In the genomic region with DNA sequence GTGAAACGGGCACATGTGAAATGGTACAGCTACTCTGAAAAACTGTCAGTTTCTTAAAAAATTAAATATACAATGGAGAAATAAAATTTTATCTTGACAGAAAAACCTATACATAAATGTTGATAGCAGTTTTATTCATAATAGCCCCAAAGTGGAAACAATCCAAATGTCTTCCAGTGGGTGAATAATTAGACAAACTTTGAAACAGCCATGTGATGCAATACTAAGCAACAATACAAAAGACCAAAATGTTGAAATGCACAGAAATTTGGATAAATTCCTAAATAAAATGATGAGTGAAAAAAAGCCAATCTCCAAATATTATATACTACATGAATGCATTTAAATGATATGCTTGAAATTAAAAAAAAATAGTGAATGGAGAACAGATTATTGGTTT, we compare ENCODE assay signal across 24 cellular contexts.
"Had no signal": no experiment of that assay in that cellular context is flagged by ENCODE, and none has a peak within 500 bp of the region (broad histone marks: within the 10 kb centered on the region; RNA-seq: fewer than 3 reads in every experiment).

No MANE protein-coding gene starts in this region.

- H3K27me3 ChIP-seq: gastroesophageal sphincter had no signal

- H3K4me3 Mint-ChIP-seq: activated CD4-positive, alpha-beta memory T cell treated with anti-CD3 and anti-CD28 coated beads, Interleukin-2, amount 10 ng/mL, durations not matched to agents 7 days and 5 days; activated CD4-positive, alpha-beta T cell treated with anti-CD3 and anti-CD28 coated beads, Interleukin-2, amount 10 ng/mL, durations not matched to agents 24 days and 14 days; activated CD8-positive, alpha-beta memory T cell treated with anti-CD3 and anti-CD28 coated beads, Interleukin-2, amount 10 ng/mL, durations not matched to agents 7 days and 5 days; activated naive CD8-positive, alpha-beta T cell treated with anti-CD3 and anti-CD28 coated beads, Interleukin-2, amount 50 U/mL, for 24 hours; activated T-helper 1 cell treated with anti-CD3 and anti-CD28 coated beads, Interleukin-12 subunit alpha, Interleukin-12 subunit beta, Interleukin-2, Interleukin-4 antibody, amounts not matched to agents 30 ng/mL and 10 ng/mL and 1 ng/mL, durations not matched to agents 14 hours and 24 hours and 36 hours; brain; central memory CD8-positive, alpha-beta T cell; neural crest cell; type B pancreatic cell had no signal

- H3K36me3 ChIP-seq: gastroesophageal sphincter, thoracic aorta had no signal

- H3K4me1 Mint-ChIP-seq: activated CD4-positive, alpha-beta memory T cell treated with anti-CD3 and anti-CD28 coated beads, Interleukin-2, amount 10 ng/mL, durations not matched to agents 7 days and 5 days; activated CD4-positive, alpha-beta T cell treated with anti-CD3 and anti-CD28 coated beads, Interleukin-2, amount 10 ng/mL, durations not matched to agents 24 days and 14 days; activated CD8-positive, alpha-beta memory T cell treated with anti-CD3 and anti-CD28 coated beads, Interleukin-2, amount 10 ng/mL, durations not matched to agents 7 days and 5 days; activated naive CD8-positive, alpha-beta T cell treated with anti-CD3 and anti-CD28 coated beads, Interleukin-2, amount 50 U/mL, for 24 hours; brain; central memory CD8-positive, alpha-beta T cell; neural crest cell had no signal

- H3K9me3 Mint-ChIP-seq: activated CD4-positive, alpha-beta T cell treated with anti-CD3 and anti-CD28 coated beads, Interleukin-2, amount 10 ng/mL, durations not matched to agents 24 days and 14 days; neural crest cell; type B pancreatic cell had no signal

- DNase-seq: activated CD4-positive, alpha-beta memory T cell treated with anti-CD3 and anti-CD28 coated beads, Interleukin-2, amount 10 ng/mL, durations not matched to agents 7 days and 5 days; activated CD4-positive, alpha-beta T cell treated with anti-CD3 and anti-CD28 coated beads, Interleukin-2, amount 10 ng/mL, durations not matched to agents 24 days and 14 days; activated CD8-positive, alpha-beta memory T cell treated with anti-CD3 and anti-CD28 coated beads, Interleukin-2, amount 10 ng/mL, durations not matched to agents 7 days and 5 days; activated gamma-delta T cell; activated naive CD4-positive, alpha-beta T cell treated with anti-CD3 and anti-CD28 coated beads, Interleukin-2, amount 50 U/mL, for 16 hours; activated naive CD8-positive, alpha-beta T cell treated with anti-CD3 and anti-CD28 coated beads, Interleukin-2, amount 50 U/mL, for 24 hours; activated T-cell treated with anti-CD3 and anti-CD28 coated beads for 4 hours; aorta; head of caudate nucleus; mesenchymal stem cell; mucosa of descending colon; retina; stimulated activated CD4-positive, alpha-beta T cell treated with anti-CD3 and anti-CD28 coated beads, Interleukin-4, amount 100 ng/mL, for 24 hours; stimulated activated naive CD4-positive, alpha-beta T cell treated with Interleukin-2 at 50 U/mL for 16 hours had no signal

- H3K27ac Mint-ChIP-seq: activated CD4-positive, alpha-beta memory T cell treated with anti-CD3 and anti-CD28 coated beads, Interleukin-2, amount 10 ng/mL, durations not matched to agents 7 days and 5 days; activated CD4-positive, alpha-beta T cell treated with anti-CD3 and anti-CD28 coated beads, Interleukin-2, amount 10 ng/mL, durations not matched to agents 24 days and 14 days; activated CD8-positive, alpha-beta memory T cell treated with anti-CD3 and anti-CD28 coated beads, Interleukin-2, amount 10 ng/mL, durations not matched to agents 7 days and 5 days; activated naive CD8-positive, alpha-beta T cell treated with anti-CD3 and anti-CD28 coated beads, Interleukin-2, amount 50 U/mL, for 24 hours; activated T-helper 1 cell treated with anti-CD3 and anti-CD28 coated beads, Interleukin-12 subunit alpha, Interleukin-12 subunit beta, Interleukin-2, Interleukin-4 antibody, amounts not matched to agents 30 ng/mL and 10 ng/mL and 1 ng/mL, durations not matched to agents 14 hours and 24 hours and 36 hours; brain; type B pancreatic cell had no signal

- H3K4me1 ChIP-seq: gastroesophageal sphincter had no signal

- H3K4me3 ChIP-seq: coronary artery, gastroesophageal sphincter, mucosa of descending colon, thoracic aorta had no signal

- H3K27ac ChIP-seq: coronary artery, epithelial cell of prostate, gastroesophageal sphincter, thoracic aorta had no signal

- H3K27me3 Mint-ChIP-seq: activated CD4-positive, alpha-beta memory T cell treated with anti-CD3 and anti-CD28 coated beads, Interleukin-2, amount 10 ng/mL, durations not matched to agents 7 days and 5 days; activated CD4-positive, alpha-beta T cell treated with anti-CD3 and anti-CD28 coated beads, Interleukin-2, amount 10 ng/mL, durations not matched to agents 24 days and 14 days; activated CD8-positive, alpha-beta memory T cell treated with anti-CD3 and anti-CD28 coated beads, Interleukin-2, amount 10 ng/mL, durations not matched to agents 7 days and 5 days; activated naive CD8-positive, alpha-beta T cell treated with anti-CD3 and anti-CD28 coated beads, Interleukin-2, amount 50 U/mL, for 24 hours; central memory CD8-positive, alpha-beta T cell; type B pancreatic cell had no signal

- H3K36me3 Mint-ChIP-seq: activated CD8-positive, alpha-beta memory T cell treated with anti-CD3 and anti-CD28 coated beads, Interleukin-2, amount 10 ng/mL, durations not matched to agents 7 days and 5 days; brain; type B pancreatic cell had no signal

- ATAC-seq: activated CD8-positive, alpha-beta memory T cell treated with anti-CD3 and anti-CD28 coated beads, Interleukin-2, amount 10 ng/mL, durations not matched to agents 7 days and 5 days; activated naive CD8-positive, alpha-beta T cell treated with anti-CD3 and anti-CD28 coated beads, Interleukin-2, amount 50 U/mL, for 24 hours; gastroesophageal sphincter; mucosa of descending colon; SK-N-SH treated with all-trans-retinoic acid at 6 μM for 48 hours had no signal
